18 cellular contexts compared by ENCODE assay signal in the genomic region with DNA sequence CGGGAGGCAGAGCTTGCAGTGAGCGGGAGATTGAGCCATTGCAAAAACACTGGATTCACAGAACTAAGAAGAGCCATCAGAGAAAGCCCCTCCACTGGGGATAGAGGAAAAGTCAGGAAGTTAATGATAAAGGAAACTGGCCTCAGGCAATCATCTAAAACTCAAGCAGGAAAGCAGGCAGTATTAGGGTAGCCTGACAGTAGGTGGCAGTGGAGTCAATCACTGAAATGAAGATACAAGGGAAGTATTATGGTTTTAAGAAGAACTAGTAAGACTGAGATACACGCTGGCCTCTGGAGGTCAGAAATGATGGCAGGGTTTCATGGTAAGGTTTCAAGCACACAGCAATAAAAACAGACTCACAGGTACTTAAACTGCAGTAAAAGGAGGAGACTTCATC.
DNase-seq lines count a peak whose midpoint lies in the region; ATAC-seq and TF ChIP-seq lines count a peak whose summit lies in the region.
"Had no signal": no experiment of that assay in that cellular context is flagged by ENCODE, and none has a peak within 500 bp of the region (broad histone marks: within the 10 kb centered on the region; RNA-seq: fewer than 3 reads in every experiment).

No MANE protein-coding gene starts in this region.

- no peaks in the 10 kb centered on the region for H3K9me2 ChIP-seq in HCT116 (ENCODE audit: insufficient read depth)
- no peaks in the 10 kb centered on the region for H3K9me2 ChIP-seq in OCI-LY7 (ENCODE audit: insufficient read depth, low read length)

- H3K27ac ChIP-seq in HCT116 (ENCODE audit: low read depth, low read length) (no peak overlapping the region), OCI-LY7 (ENCODE audit: low read depth, low read length, poor library complexity, severe bottlenecking) (no peak overlapping the region), iPS DF 6.9 (ENCODE audit: low read length) (no peak overlapping the region)
- H3K27ac ChIP-seq: coronary artery, thoracic aorta had no signal

- H3K27me3 ChIP-seq in HCT116 (ENCODE audit: insufficient read depth, low read length) (no peaks in the 10 kb centered on the region), iPS DF 6.9 (ENCODE audit: control insufficient read depth, insufficient read depth, low read length) (no peaks in the 10 kb centered on the region)

- H3K9me3 ChIP-seq in HCT116 (ENCODE audit: control insufficient read depth in 1 of 2, insufficient read depth in 1 of 2, low read depth in 1 of 2, low read length in 2 of 2), result no peaks in the 10 kb centered on the region
- no peaks in the 10 kb centered on the region for H3K9me3 ChIP-seq in OCI-LY7 (ENCODE audit: low read length)
- H3K9me3 ChIP-seq in iPS DF 6.9 (ENCODE audit: control insufficient read depth, insufficient read depth, low read length), result no peaks in the 10 kb centered on the region
- H3K9me3 ChIP-seq: thoracic aorta had no signal

- no CpG with 5 or more reads among the region's 3 CpGs for WGBS in iPS DF 6.9 (ENCODE audit: insufficient coverage, insufficient read length)

- DNase-seq in ELF-1 (ENCODE audit: low read depth, low spot score) (peak; percentile 33), HCT116 (ENCODE audit: low read depth, low spot score) (peak; percentile 6), OCI-LY7 (ENCODE audit: low spot score) (peak; percentile 4), iPS DF 6.9 (ENCODE audit: low read depth, low spot score) (peak; percentile 20), NCI-H1105 (lab: John Stamatoyannopoulos, UW) (no peak), pons (ENCODE audit: low spot score) (no peak), NCI-H446 (lab: John Stamatoyannopoulos, UW) (no peak)
- DNase-seq: activated CD4-positive, alpha-beta T cell treated with anti-CD3 and anti-CD28 coated beads for 4 hours; activated naive CD4-positive, alpha-beta T cell treated with anti-CD3 and anti-CD28 coated beads for 36 hours; HCEC 1CT; KG1; left cardiac atrium; NCI-H1930; NCI-H526; stimulated activated CD4-positive, alpha-beta T cell treated with anti-CD3 and anti-CD28 coated beads, Interleukin-4, amount 100 ng/mL, for 4 hours had no signal

- H2AFZ ChIP-seq in HCT116 (ENCODE audit: low read depth, low read length, poor library complexity, severe bottlenecking) (no peak overlapping the region), OCI-LY7 (ENCODE audit: low read length) (no peak overlapping the region)

- CTCF ChIA-PET in HCT116 (lab: Charles Lee) (no interaction called here), OCI-LY7 (lab: Charles Lee; ENCODE audit: unreplicated experiment) (no interaction called here)

- peak in 2 of 3 experiments; percentile 16 to 32; a peak in 2 of 6 replicates for TF ChIP-seq CTCF in HCT116 (IDR thresholded peaks at IDR 0.05 in 2 of 3, conservative IDR thresholded peaks at IDR 0.05 in 1 of 3; ENCODE audit: borderline replicate concordance in 1 of 3, insufficient read depth in 1 of 3, low read depth in 2 of 3, low read length in 2 of 3)
- peak; percentile 39; the same call in 1 of the 2 replicates for TF ChIP-seq CTCF in OCI-LY7 (conservative IDR thresholded peaks at IDR 0.05; ENCODE audit: low read length)

- no peaks in the 10 kb centered on the region for H3K79me2 ChIP-seq in HCT116 (ENCODE audit: insufficient read depth, low read length)
- H3K79me2 ChIP-seq in OCI-LY7 (ENCODE audit: insufficient read depth, low read depth, low read length), result no peaks in the 10 kb centered on the region

- POLR2A ChIA-PET in HCT116 (lab: Charles Lee) (no interaction called here), OCI-LY7 (lab: Charles Lee) (no interaction called here)

- RAD21 ChIA-PET in HCT116 (lab: Charles Lee; ENCODE audit: low non-redundant PET in 1 of 2, low total read pairs in 2 of 2, uncharacterized antibody in 2 of 2, unreplicated experiment in 2 of 2), result no interaction called here

- H3K4me1 ChIP-seq in HCT116 (ENCODE audit: control insufficient read depth in 1 of 2, insufficient read depth in 2 of 2, low read length in 2 of 2), result no peaks in the 10 kb centered on the region
- no peaks in the 10 kb centered on the region for H3K4me1 ChIP-seq in OCI-LY7 (ENCODE audit: insufficient read depth, low read length, poor library complexity, severe bottlenecking)
- no peaks in the 10 kb centered on the region for H3K4me1 ChIP-seq in iPS DF 6.9 (ENCODE audit: control insufficient read depth, insufficient read depth, low read length)

- H3K4me2 ChIP-seq in HCT116 (ENCODE audit: low read length) (no peak overlapping the region), OCI-LY7 (ENCODE audit: low read length) (no peak overlapping the region)

- BruUV-seq in HCT116 (replicated peaks; lab: Mats Ljungman, UMichigan), result no TSS peak
- BruUV-seq in OCI-LY7 (replicated peaks; lab: Mats Ljungman, UMichigan), result no TSS peak

- TF ChIP-seq RAD21 in HCT116 (IDR thresholded peaks at IDR 0.05; ENCODE audit: low read depth), result peak; percentile 30; the same call in 1 of the 2 replicates

- H3K36me3 ChIP-seq in HCT116 (ENCODE audit: control insufficient read depth in 1 of 2, insufficient read depth in 2 of 2, low read length in 2 of 2) (no peaks in the 10 kb centered on the region), OCI-LY7 (ENCODE audit: insufficient read depth, low read length) (no peaks in the 10 kb centered on the region), iPS DF 6.9 (ENCODE audit: control insufficient read depth, insufficient read depth, low read length) (no peaks in the 10 kb centered on the region)
- H3K36me3 ChIP-seq: thoracic aorta had no signal

- ATAC-seq in HCT116 (no peak; the same call in 1 of the 2 replicates), GM18867 (IDR thresholded peaks at IDR 0.05; ENCODE audit: unreplicated experiment) (no peak)
- ATAC-seq: left cardiac atrium had no signal

- no peak overlapping the region for H3K9ac ChIP-seq in HCT116 (ENCODE audit: low read length)

- intact Hi-C loops in HCT116 (cut with micrococcal nuclease) (no loop called here), OCI-LY7 (cut with micrococcal nuclease; ENCODE audit: unreplicated experiment) (loop anchor here (5.0 kb wide), 1 partner anchor 246 kb away; no protein-coding TSS in a partner anchor)

- no peak overlapping the region for H3K4me3 ChIP-seq in HCT116 (replicated peaks in 1 of 2; ENCODE audit: low read depth in 1 of 2, low read length in 2 of 2)
- H3K4me3 ChIP-seq in OCI-LY7 (ENCODE audit: low read depth, low read length, poor library complexity, severe bottlenecking), result no peak overlapping the region
- H3K4me3 ChIP-seq in iPS DF 6.9 (ENCODE audit: low read length), result no peak overlapping the region
- H3K4me3 ChIP-seq: coronary artery, thoracic aorta had no signal

- no peak for TF ChIP-seq POLR2A in HCT116 (IDR thresholded peaks at IDR 0.05; ENCODE audit: borderline replicate concordance, extremely low read depth, insufficient read depth, insufficient read length)

- H4K20me1 ChIP-seq in HCT116 (ENCODE audit: insufficient read depth) (no peaks in the 10 kb centered on the region), OCI-LY7 (ENCODE audit: insufficient read depth, low read length) (no peaks in the 10 kb centered on the region; the same call in 1 of the 2 replicates)

TF ChIP-seq in HCT116, 20 proteins besides CTCF, POLR2A, EP300 and RAD21 (continues in another document):
- TF ChIP-seq EGR1 (IDR thresholded peaks at IDR 0.05; ENCODE audit: low read depth) (no peak), ZFX (IDR thresholded peaks at IDR 0.05) (no peak), YY1 (IDR thresholded peaks at IDR 0.05; ENCODE audit: extremely low read depth, insufficient replicate concordance, low read depth, low read length) (no peak), CEBPB (IDR thresholded peaks at IDR 0.05; ENCODE audit: low read depth) (no peak), SRF (IDR thresholded peaks at IDR 0.05; ENCODE audit: low read depth) (no peak)
- TF ChIP-seq, protein P1, sequence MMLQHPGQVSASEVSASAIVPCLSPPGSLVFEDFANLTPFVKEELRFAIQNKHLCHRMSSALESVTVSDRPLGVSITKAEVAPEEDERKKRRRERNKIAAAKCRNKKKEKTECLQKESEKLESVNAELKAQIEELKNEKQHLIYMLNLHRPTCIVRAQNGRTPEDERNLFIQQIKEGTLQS (IDR thresholded peaks at IDR 0.05), result no peak
- TF ChIP-seq, protein P2, sequence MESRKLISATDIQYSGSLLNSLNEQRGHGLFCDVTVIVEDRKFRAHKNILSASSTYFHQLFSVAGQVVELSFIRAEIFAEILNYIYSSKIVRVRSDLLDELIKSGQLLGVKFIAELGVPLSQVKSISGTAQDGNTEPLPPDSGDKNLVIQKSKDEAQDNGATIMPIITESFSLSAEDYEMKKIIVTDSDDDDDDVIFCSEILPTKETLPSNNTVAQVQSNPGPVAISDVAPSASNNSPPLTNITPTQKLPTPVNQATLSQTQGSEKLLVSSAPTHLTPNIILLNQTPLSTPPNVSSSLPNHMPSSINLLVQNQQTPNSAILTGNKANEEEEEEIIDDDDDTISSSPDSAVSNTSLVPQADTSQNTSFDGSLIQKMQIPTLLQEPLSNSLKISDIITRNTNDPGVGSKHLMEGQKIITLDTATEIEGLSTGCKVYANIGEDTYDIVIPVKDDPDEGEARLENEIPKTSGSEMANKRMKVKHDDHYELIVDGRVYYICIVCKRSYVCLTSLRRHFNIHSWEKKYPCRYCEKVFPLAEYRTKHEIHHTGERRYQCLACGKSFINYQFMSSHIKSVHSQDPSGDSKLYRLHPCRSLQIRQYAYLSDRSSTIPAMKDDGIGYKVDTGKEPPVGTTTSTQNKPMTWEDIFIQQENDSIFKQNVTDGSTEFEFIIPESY (IDR thresholded peaks at IDR 0.05; ENCODE audit: extremely low read depth, insufficient replicate concordance, low read length), result no peak

Comparison
In these comparisons a context has a peak if more than half of its experiments do, and no peak if none do; other contexts are left out.
1. DNase-seq: peak in ELF-1 (single experiment), HCT116 (single experiment), OCI-LY7 (single experiment) and iPS DF 6.9 (single experiment); none in NCI-H1105 (single experiment), pons (single experiment) and NCI-H446 (0 of 2).